In genomic region chr3:154121236-154122095, GRCh38 we compare ENCODE assay signal across 8 cellular contexts. TPM values are rescaled to one million over a fixed set of nuclear protein-coding genes. Genes with fewer than 3 reads are reported as not detected.
DNase-seq lines count a peak whose midpoint lies in the region; TF ChIP-seq lines count a peak whose summit lies in the region.

Gene ARHGEF26, plus strand, starts transcription at chr3:154121390. Its CDS starts 603 bp downstream, at chr3:154121993.

- under 1% methylated on average over 76 of the region's 82 CpGs for WGBS in smooth muscle cell (ENCODE audit: low lambda C conversion rate)

- H3K27ac ChIP-seq in VCaP (peak within 1 kb of the TSS; percentile 68), smooth muscle cell (ENCODE audit: low read depth) (no peak within 1 kb of the TSS)

- H4K20me1 ChIP-seq in smooth muscle cell (ENCODE audit: low read depth): no peaks in the 10 kb centered on the region

- no peaks in the 10 kb centered on the region for H3K36me3 ChIP-seq in smooth muscle cell (ENCODE audit: low read depth)

- H3K4me3 ChIP-seq in smooth muscle cell: peak within 1 kb of the TSS; percentile 81

- DNase-seq in ELF-1 (ENCODE audit: low read depth, low spot score) (peak; percentile 61), HEK293T (ENCODE audit: extremely low spot score) (peak; percentile 91), NCI-H1417 (lab: John Stamatoyannopoulos, UW) (peak; percentile 81 to 96 (median 92)), T47D (ENCODE audit: low read depth in 1 of 2, low spot score in 1 of 2) (peak; percentile 92 to 94), iPS-NIHi7 (ENCODE audit: extremely low spot score) (peak; percentile 96), smooth muscle cell (lab: John Stamatoyannopoulos, UW; ENCODE audit: unreplicated experiment) (peak; percentile 65), NCI-H1694 (lab: John Stamatoyannopoulos, UW) (no peak)

- H3K9me3 ChIP-seq in smooth muscle cell (replicated peaks; ENCODE audit: low read depth): no peaks in the 10 kb centered on the region

- H3K9ac ChIP-seq in smooth muscle cell (ENCODE audit: low read depth): no peak within 1 kb of the TSS

- CTCF ChIA-PET in HEK293T (lab: Yijun Ruan, JAX): no interaction called here

- no peaks in the 10 kb centered on the region for H3K4me1 ChIP-seq in smooth muscle cell (ENCODE audit: low read depth)

- TF ChIP-seq CTCF in VCaP (conservative IDR thresholded peaks at IDR 0.05): no peak
- TF ChIP-seq CTCF in smooth muscle cell (IDR thresholded peaks at IDR 0.05; ENCODE audit: borderline replicate concordance, insufficient read depth, poor library complexity, severe bottlenecking): no peak

- no peaks in the 10 kb centered on the region for H3F3A ChIP-seq in smooth muscle cell (ENCODE audit: low read depth)

- peaks cover 13% of the 10 kb centered on the region for H3K27me3 ChIP-seq in smooth muscle cell (ENCODE audit: low read depth)

- H2AFZ ChIP-seq in smooth muscle cell (ENCODE audit: low read depth): peak within 1 kb of the TSS; percentile 93

- in situ Hi-C loops in T47D (cut with HindIII; ENCODE audit: low pct_unique_long_range_greater_than_20kb, low sequenced_read_pairs): no loop called here

- H3K4me2 ChIP-seq in smooth muscle cell: peak within 1 kb of the TSS; percentile 85

- H3K79me2 ChIP-seq in smooth muscle cell (ENCODE audit: low read depth): no peaks in the 10 kb centered on the region

- POLR2A ChIA-PET in HEK293T (lab: Yijun Ruan, JAX): interaction anchor here (0.6 to 1.2 kb wide), 5 partner anchors 10 to 68 kb away, joined by 3 read pairs; no protein-coding TSS in a partner anchor

TF ChIP-seq in HEK293T, 16 proteins besides CTCF, POLR2A, EP300 and RAD21:
- TF ChIP-seq FOXK2 (IDR thresholded peaks at IDR 0.05) (no peak), FOXA1 (IDR thresholded peaks at IDR 0.05) (no peak), L3MBTL2 (conservative IDR thresholded peaks at IDR 0.05) (peak; percentile 84; the same call in 1 of the 2 replicates), CTBP1 (IDR thresholded peaks at IDR 0.05; ENCODE audit: borderline replicate concordance) (no peak), ARNT (IDR thresholded peaks at IDR 0.05) (no peak)

RNA-seq across cellular contexts. Expression of gene ARHGEF26, which starts in this region (rescaled TPM):
- total RNA-seq in smooth muscle cell: 0.63 and 1.4 TPM in 2 replicates
- polyA plus RNA-seq in smooth muscle cell: 0.07 and 0.83 TPM in 2 replicates
